14 cellular contexts compared by ENCODE assay signal in genomic region chr19:55477905-55478304, GRCh38. TPM values are rescaled to one million over a fixed set of nuclear protein-coding genes. Genes with fewer than 3 reads are reported as not detected.
DNase-seq lines count a peak whose midpoint lies in the region; ATAC-seq and TF ChIP-seq lines count a peak whose summit lies in the region.
"Had no signal": no experiment of that assay in that cellular context is flagged by ENCODE, and none has a peak within 500 bp of the region (broad histone marks: within the 10 kb centered on the region; RNA-seq: fewer than 3 reads in every experiment).

No MANE protein-coding gene starts in this region.

- TF ChIP-seq CTCF in GM20000 (IDR thresholded peaks at IDR 0.05; ENCODE audit: extremely low read depth, missing control alignments): no peak

- peak overlapping the region; percentile 40 for H3K27ac Mint-ChIP-seq in stimulated activated naive CD8-positive, alpha-beta T cell treated with anti-CD3 and anti-CD28 coated beads, Interleukin-15, Interleukin-2, amounts not matched to agents 100 ng/mL and 50 ng/mL, for 24 hours
- peak overlapping the region; percentile 72 for H3K27ac Mint-ChIP-seq in activated T-helper 17 cell treated with anti-CD3 and anti-CD28 coated beads, Interleukin-2, amount 50 U/mL, for 72 hours
- no peak overlapping the region for H3K27ac Mint-ChIP-seq in memory B cell

- H3K9me3 Mint-ChIP-seq in stimulated activated naive CD8-positive, alpha-beta T cell treated with anti-CD3 and anti-CD28 coated beads, Interleukin-15, Interleukin-2, amounts not matched to agents 100 ng/mL and 50 ng/mL, for 24 hours: no peaks in the 10 kb centered on the region
- H3K9me3 Mint-ChIP-seq in activated T-helper 17 cell treated with anti-CD3 and anti-CD28 coated beads, Interleukin-2, amount 50 U/mL, for 72 hours: no peaks in the 10 kb centered on the region
- H3K9me3 Mint-ChIP-seq in memory B cell: no peaks in the 10 kb centered on the region

- no peak for ATAC-seq in stimulated activated naive CD8-positive, alpha-beta T cell treated with anti-CD3 and anti-CD28 coated beads, Interleukin-15, Interleukin-2, amounts not matched to agents 100 U/mL and 50 U/mL, for 24 hours
- no peak for ATAC-seq in activated T-helper 17 cell treated with anti-CD3 and anti-CD28 coated beads, Interleukin-2, amount 50 U/mL, for 72 hours (replicated peaks)
- ATAC-seq in memory B cell (ENCODE audit: low read depth): no peak

- DNase-seq in stimulated activated naive CD8-positive, alpha-beta T cell treated with anti-CD3 and anti-CD28 coated beads, Interleukin-15, Interleukin-2, amounts not matched to agents 100 U/mL and 50 U/mL, for 24 hours: no peak
- DNase-seq in memory B cell (ENCODE audit: low spot score in 2 of 2): no peak
- DNase-seq in NCI-H2107 treated with DMSO at 0.1 percent for 48 hours (lab: John Stamatoyannopoulos, UW; ENCODE audit: unreplicated experiment): no peak
- no peak for DNase-seq in GM20000 (ENCODE audit: low spot score)
- DNase-seq in hippocampal formation (lab: John Stamatoyannopoulos, UW): no peak
- DNase-seq in activated CD8-positive, alpha-beta memory T cell treated with anti-CD3 and anti-CD28 coated beads, Interleukin-2, amount 50 U/mL, for 4 hours: no peak
- DNase-seq: DMS53, NCI-H2107, spleen had no signal

- peaks cover 33% of the 10 kb centered on the region for H3K4me1 Mint-ChIP-seq in stimulated activated naive CD8-positive, alpha-beta T cell treated with anti-CD3 and anti-CD28 coated beads, Interleukin-15, Interleukin-2, amounts not matched to agents 100 ng/mL and 50 ng/mL, for 24 hours (ENCODE audit: low read depth)
- peaks cover 24% of the 10 kb centered on the region for H3K4me1 Mint-ChIP-seq in activated T-helper 17 cell treated with anti-CD3 and anti-CD28 coated beads, Interleukin-2, amount 50 U/mL, for 72 hours
- H3K4me1 Mint-ChIP-seq in memory B cell: peaks cover 21% of the 10 kb centered on the region

- H3K27me3 Mint-ChIP-seq in stimulated activated naive CD8-positive, alpha-beta T cell treated with anti-CD3 and anti-CD28 coated beads, Interleukin-15, Interleukin-2, amounts not matched to agents 100 ng/mL and 50 ng/mL, for 24 hours: no peaks in the 10 kb centered on the region
- no peaks in the 10 kb centered on the region for H3K27me3 Mint-ChIP-seq in activated T-helper 17 cell treated with anti-CD3 and anti-CD28 coated beads, Interleukin-2, amount 50 U/mL, for 72 hours
- no peaks in the 10 kb centered on the region for H3K27me3 Mint-ChIP-seq in memory B cell

- H3K36me3 Mint-ChIP-seq in stimulated activated naive CD8-positive, alpha-beta T cell treated with anti-CD3 and anti-CD28 coated beads, Interleukin-15, Interleukin-2, amounts not matched to agents 100 ng/mL and 50 ng/mL, for 24 hours (ENCODE audit: low read depth): peaks cover 4% of the 10 kb centered on the region
- H3K36me3 Mint-ChIP-seq in activated T-helper 17 cell treated with anti-CD3 and anti-CD28 coated beads, Interleukin-2, amount 50 U/mL, for 72 hours (ENCODE audit: low read depth): peaks cover 20% of the 10 kb centered on the region
- peaks cover 12% of the 10 kb centered on the region for H3K36me3 Mint-ChIP-seq in memory B cell

- peak overlapping the region; percentile 90 for H3K4me3 Mint-ChIP-seq in stimulated activated naive CD8-positive, alpha-beta T cell treated with anti-CD3 and anti-CD28 coated beads, Interleukin-15, Interleukin-2, amounts not matched to agents 100 ng/mL and 50 ng/mL, for 24 hours
- peak overlapping the region; percentile 87 for H3K4me3 Mint-ChIP-seq in activated T-helper 17 cell treated with anti-CD3 and anti-CD28 coated beads, Interleukin-2, amount 50 U/mL, for 72 hours
- peak overlapping the region; percentile 52 for H3K4me3 Mint-ChIP-seq in memory B cell

RNA-seq across cellular contexts. Expression of gene ZNF628, which starts 1.5 kb away (rescaled TPM):
- total RNA-seq in activated T-helper 17 cell treated with anti-CD3 and anti-CD28 coated beads, Interleukin-2, amount 50 U/mL, for 72 hours: 10 to 100 TPM; 11.1 to 11.3 TPM

RNA-seq across cellular contexts. Expression of gene NAT14, which starts 7.1 kb away (rescaled TPM):
- total RNA-seq in activated T-helper 17 cell treated with anti-CD3 and anti-CD28 coated beads, Interleukin-2, amount 50 U/mL, for 72 hours: 10 to 100 TPM in 1 of 2 donors, 1 to 10 TPM in 1; 7.1 to 12.3 TPM

RNA-seq across cellular contexts. Expression of gene SSC5D, which starts 10.3 kb away (rescaled TPM):
- total RNA-seq in activated T-helper 17 cell treated with anti-CD3 and anti-CD28 coated beads, Interleukin-2, amount 50 U/mL, for 72 hours: under 1 TPM; 0.41 to 0.69 TPM

RNA-seq across cellular contexts. Expression of gene C19orf85, which starts 13.4 kb away (rescaled TPM):
- not detected for total RNA-seq in activated T-helper 17 cell treated with anti-CD3 and anti-CD28 coated beads, Interleukin-2, amount 50 U/mL, for 72 hours
- total RNA-seq: bronchial epithelial cell; spleen; T-helper 2 cell treated with Interferon-gamma antibody and Interleukin-4, amounts not matched to agents 100 ng/mL and 5 ng/mL, for 36 hours; upper lobe of left lung had no signal

RNA-seq across cellular contexts. Expression of gene ISOC2, which starts 16.5 kb away (rescaled TPM):
- total RNA-seq in activated T-helper 17 cell treated with anti-CD3 and anti-CD28 coated beads, Interleukin-2, amount 50 U/mL, for 72 hours: 10 to 100 TPM; 21.2 to 39.5 TPM
